ENCODE assay signal across 14 cellular contexts in the genomic region with DNA sequence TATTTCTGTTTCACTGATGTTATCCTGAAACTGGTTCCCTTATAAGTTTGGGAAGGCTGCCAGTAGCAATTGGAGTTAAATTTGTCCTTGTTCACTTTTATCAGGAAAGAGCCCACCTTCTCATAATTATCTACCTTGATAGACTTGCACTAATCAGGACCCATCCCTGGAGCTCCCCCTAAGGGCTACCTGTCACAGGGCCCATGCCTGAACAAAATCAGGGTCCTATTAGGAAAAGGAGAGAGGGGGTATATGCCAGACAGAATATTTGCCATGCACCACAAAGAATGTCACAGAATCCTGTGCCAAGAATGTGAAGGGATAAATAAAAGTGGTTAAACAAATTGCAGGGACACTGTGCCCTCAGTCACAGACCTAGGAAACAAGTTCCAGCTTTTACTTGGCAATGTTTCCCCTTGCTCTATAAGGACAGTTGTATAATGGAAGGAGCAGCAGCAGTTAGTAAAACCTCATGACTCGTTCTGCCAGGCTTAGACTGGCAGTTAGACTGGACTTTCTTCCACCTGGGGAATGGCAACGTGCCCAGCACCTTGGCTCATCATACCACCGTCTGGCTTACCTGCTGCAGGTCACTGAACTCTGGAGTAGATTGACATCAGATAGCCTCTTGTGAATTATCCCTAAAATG. TPM values are rescaled to one million over a fixed set of nuclear protein-coding genes. Genes with fewer than 3 reads are reported as not detected.
DNase-seq lines count a peak whose midpoint lies in the region; ATAC-seq and TF ChIP-seq lines count a peak whose summit lies in the region.
"Had no signal": no experiment of that assay in that cellular context is flagged by ENCODE, and none has a peak within 500 bp of the region (broad histone marks: within the 10 kb centered on the region; RNA-seq: fewer than 3 reads in every experiment).

No MANE protein-coding gene starts in this region.

- no peaks in the 10 kb centered on the region for H3K36me3 Mint-ChIP-seq in GM23338 (ENCODE audit: low read depth)
- H3K36me3 Mint-ChIP-seq: CD14-positive monocyte, memory B cell had no signal

- no peaks in the 10 kb centered on the region for H4K20me1 ChIP-seq in GM23338 (replicated peaks; ENCODE audit: insufficient read depth)

- 0 out of 3 replicates have a peak, but pooled peaks cover 3% of the 10 kb centered on the region for H3K4me1 Mint-ChIP-seq in GM23338
- H3K4me1 Mint-ChIP-seq: CD14-positive monocyte, memory B cell had no signal

- no peaks in the 10 kb centered on the region for H3K79me2 ChIP-seq in GM23338 (replicated peaks; ENCODE audit: insufficient read depth)

- no peak overlapping the region for H2AFZ ChIP-seq in GM23338

- no peak overlapping the region for H3K4me2 ChIP-seq in GM23338

- H3K4me3 ChIP-seq in GM23338 = no peak overlapping the region
- H3K4me3 ChIP-seq: coronary artery had no signal

- intact Hi-C loops in cardiac septum (cut with DNase I) = no loop called here

- DNase-seq in GM23338 (ENCODE audit: low spot score) (peak; percentile 27), NCI-H1105 treated with DMSO at 0.1 percent for 48 hours (lab: John Stamatoyannopoulos, UW) (peak; percentile 86), astrocyte of the hippocampus (ENCODE audit: low read depth, low spot score) (peak; percentile 59), kidney tubule cell (ENCODE audit: low spot score) (peak; percentile 29), amygdala (lab: John Stamatoyannopoulos, UW) (no peak), NCI-H146 (lab: John Stamatoyannopoulos, UW) (no peak), cardiac septum (ENCODE audit: low spot score) (no peak)
- DNase-seq: activated CD4-positive, alpha-beta T cell treated with anti-CD3 and anti-CD28 coated beads for 48 hours; activated T-cell treated with anti-CD3 and anti-CD28 coated beads, Interleukin-2, amount 50 U/mL, for 24 hours; T-helper 2 cell had no signal

- H3K9me2 ChIP-seq in GM23338 (ENCODE audit: insufficient read depth) = no peaks in the 10 kb centered on the region; the same call in 1 of the 2 replicates

- no peaks in the 10 kb centered on the region for H3K27me3 ChIP-seq in GM23338 (ENCODE audit: insufficient read depth)

- H3K4me3 Mint-ChIP-seq in GM23338 = no peak overlapping the region
- H3K4me3 Mint-ChIP-seq: activated T-cell treated with anti-CD3 and anti-CD28 coated beads, Interleukin-2, amount 50 U/mL, for 24 hours; CD14-positive monocyte; memory B cell had no signal

- peak; percentile 75 for ATAC-seq in GM23338

- no peak overlapping the region for H3K27ac ChIP-seq in GM23338 (ENCODE audit: low read depth)
- H3K27ac ChIP-seq: coronary artery had no signal

- no peaks in the 10 kb centered on the region for H3K36me3 ChIP-seq in GM23338 (ENCODE audit: insufficient read depth)

- no peaks in the 10 kb centered on the region for H3K9me3 Mint-ChIP-seq in GM23338
- H3K9me3 Mint-ChIP-seq: activated T-cell treated with anti-CD3 and anti-CD28 coated beads, Interleukin-2, amount 50 U/mL, for 24 hours; CD14-positive monocyte; memory B cell had no signal

- H3K27me3 Mint-ChIP-seq in GM23338 (ENCODE audit: insufficient read depth, low read depth, poor library complexity) = no peaks in the 10 kb centered on the region
- H3K27me3 Mint-ChIP-seq: activated T-cell treated with anti-CD3 and anti-CD28 coated beads, Interleukin-2, amount 50 U/mL, for 24 hours; memory B cell had no signal

- H3K4me1 ChIP-seq in GM23338 (ENCODE audit: insufficient read depth) = no peaks in the 10 kb centered on the region

- H3K27ac Mint-ChIP-seq in GM23338 = no peak overlapping the region
- H3K27ac Mint-ChIP-seq: activated T-cell treated with anti-CD3 and anti-CD28 coated beads, Interleukin-2, amount 50 U/mL, for 24 hours; CD14-positive monocyte; memory B cell had no signal

- H3F3A ChIP-seq in GM23338 (replicated peaks; ENCODE audit: low read depth) = no peaks in the 10 kb centered on the region

- TF ChIP-seq CTCF in GM23338 (conservative IDR thresholded peaks at IDR 0.05; ENCODE audit: low read depth in 2 of 2) = peak; percentile 53 to 70

TF ChIP-seq in GM23338, 12 proteins besides CTCF, POLR2A, EP300 and RAD21:
- TF ChIP-seq EZH2 (IDR thresholded peaks at IDR 0.05; ENCODE audit: low read depth, unreplicated experiment) = no peak
- no peak for TF ChIP-seq ZNF114 (CRISPR knock-in tag; IDR thresholded peaks at IDR 0.05)
- TF ChIP-seq STAT1 (IDR thresholded peaks at IDR 0.05; ENCODE audit: unreplicated experiment) = no peak
- no peak for TF ChIP-seq JUNB (IDR thresholded peaks at IDR 0.05; ENCODE audit: unreplicated experiment)
- TF ChIP-seq, protein P1, sequence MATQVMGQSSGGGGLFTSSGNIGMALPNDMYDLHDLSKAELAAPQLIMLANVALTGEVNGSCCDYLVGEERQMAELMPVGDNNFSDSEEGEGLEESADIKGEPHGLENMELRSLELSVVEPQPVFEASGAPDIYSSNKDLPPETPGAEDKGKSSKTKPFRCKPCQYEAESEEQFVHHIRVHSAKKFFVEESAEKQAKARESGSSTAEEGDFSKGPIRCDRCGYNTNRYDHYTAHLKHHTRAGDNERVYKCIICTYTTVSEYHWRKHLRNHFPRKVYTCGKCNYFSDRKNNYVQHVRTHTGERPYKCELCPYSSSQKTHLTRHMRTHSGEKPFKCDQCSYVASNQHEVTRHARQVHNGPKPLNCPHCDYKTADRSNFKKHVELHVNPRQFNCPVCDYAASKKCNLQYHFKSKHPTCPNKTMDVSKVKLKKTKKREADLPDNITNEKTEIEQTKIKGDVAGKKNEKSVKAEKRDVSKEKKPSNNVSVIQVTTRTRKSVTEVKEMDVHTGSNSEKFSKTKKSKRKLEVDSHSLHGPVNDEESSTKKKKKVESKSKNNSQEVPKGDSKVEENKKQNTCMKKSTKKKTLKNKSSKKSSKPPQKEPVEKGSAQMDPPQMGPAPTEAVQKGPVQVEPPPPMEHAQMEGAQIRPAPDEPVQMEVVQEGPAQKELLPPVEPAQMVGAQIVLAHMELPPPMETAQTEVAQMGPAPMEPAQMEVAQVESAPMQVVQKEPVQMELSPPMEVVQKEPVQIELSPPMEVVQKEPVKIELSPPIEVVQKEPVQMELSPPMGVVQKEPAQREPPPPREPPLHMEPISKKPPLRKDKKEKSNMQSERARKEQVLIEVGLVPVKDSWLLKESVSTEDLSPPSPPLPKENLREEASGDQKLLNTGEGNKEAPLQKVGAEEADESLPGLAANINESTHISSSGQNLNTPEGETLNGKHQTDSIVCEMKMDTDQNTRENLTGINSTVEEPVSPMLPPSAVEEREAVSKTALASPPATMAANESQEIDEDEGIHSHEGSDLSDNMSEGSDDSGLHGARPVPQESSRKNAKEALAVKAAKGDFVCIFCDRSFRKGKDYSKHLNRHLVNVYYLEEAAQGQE (IDR thresholded peaks at IDR 0.05; ENCODE audit: unreplicated experiment) = no peak
TF ChIP-seq in GM23338: peak in this region for 0.

RNA-seq across cellular contexts. Expression of a gene that starts 32.3 kb away (rescaled TPM):
- not detected in 2 replicates for total RNA-seq in GM23338 (2014; rRNA removed; shearing (Covaris generic))
- polyA plus RNA-seq in GM23338 (2016; fragmentation: Nextera tagmentation; extraction: Ambion mirVana) = not detected in 2 replicates
- total RNA-seq in cardiac septum = 0.08 TPM
- total RNA-seq: fibroblast of lung had no signal
- polyA plus RNA-seq: CD14-positive monocyte, fibroblast of lung had no signal

Comparison
In these comparisons a context has a peak if more than half of its experiments do, and no peak if none do; other contexts are left out.
1. DNase-seq: peak in GM23338 (single experiment), NCI-H1105 treated with DMSO at 0.1 percent for 48 hours (single experiment), astrocyte of the hippocampus (single experiment) and kidney tubule cell (single experiment); none in amygdala (0 of 56), NCI-H146 (single experiment) and cardiac septum (single experiment).